In the genomic region with DNA sequence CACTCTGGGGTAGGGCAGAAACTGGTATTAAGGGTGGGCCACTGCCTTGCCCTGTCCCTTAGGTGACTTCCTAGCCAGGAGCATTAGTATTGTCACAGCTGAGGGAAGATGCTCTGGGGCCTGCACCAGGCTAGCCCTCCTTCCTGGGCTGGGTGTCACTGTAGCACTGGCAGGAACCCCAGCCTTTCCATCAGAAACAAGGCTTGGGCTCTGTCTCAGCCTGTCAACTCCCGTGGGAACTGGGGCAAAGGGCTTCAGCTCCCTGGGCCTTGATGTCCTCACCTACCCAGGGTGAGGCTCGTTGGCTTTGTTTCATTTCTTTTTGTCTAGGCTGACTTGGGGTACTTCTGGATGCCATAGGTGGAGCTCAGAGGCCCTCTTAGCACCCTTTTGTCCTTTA, we compare ENCODE assay signal across 12 cellular contexts. TPM values are rescaled to one million over a fixed set of nuclear protein-coding genes. Genes with fewer than 3 reads are reported as not detected.
DNase-seq lines count a peak whose midpoint lies in the region; ATAC-seq and TF ChIP-seq lines count a peak whose summit lies in the region.
"Had no signal": no experiment of that assay in that cellular context is flagged by ENCODE, and none has a peak within 500 bp of the region (broad histone marks: within the 10 kb centered on the region; RNA-seq: fewer than 3 reads in every experiment).

No MANE protein-coding gene starts in this region.

- TF ChIP-seq EP300 in gastroesophageal sphincter (IDR thresholded peaks at IDR 0.05): no peak

- H3K9me3 ChIP-seq in adrenal gland (replicated peaks in 1 of 3) (no peaks in the 10 kb centered on the region), gastroesophageal sphincter (no peaks in the 10 kb centered on the region), prostate gland (no peaks in the 10 kb centered on the region)
- H3K9me3 ChIP-seq: neutrophil had no signal

- H3K27ac Mint-ChIP-seq in CD14-positive monocyte: peak overlapping the region in 1 of 7 donors; percentile 76
- H3K27ac Mint-ChIP-seq: B cell had no signal

- no peak overlapping the region for H2AFZ ChIP-seq in ACC112 (ENCODE audit: low read length, unreplicated experiment)

- DNase-seq in adrenal gland (peak in 2 of 7 donors; percentile 40 to 44), prostate gland (ENCODE audit: low spot score) (no peak), CD14-positive monocyte (ENCODE audit: low spot score) (no peak), medulla oblongata (ENCODE audit: extremely low spot score) (no peak), KG1 (lab: John Stamatoyannopoulos, UW) (no peak)
- DNase-seq: activated CD8-positive, alpha-beta T cell treated with anti-CD3 and anti-CD28 coated beads, Interleukin-2, amount 10 ng/mL, durations not matched to agents 7 days and 5 days; NCI-H2171 treated with DMSO at 0.1 percent for 48 hours had no signal

- H3K27ac ChIP-seq in ACC112 (ENCODE audit: low read depth, low read length): peak overlapping the region; percentile 91
- H3K27ac ChIP-seq in adrenal gland: peak overlapping the region; percentile 74 to 96 (median 85)
- H3K27ac ChIP-seq in gastroesophageal sphincter: peak overlapping the region; percentile 89 to 99 (median 92)
- H3K27ac ChIP-seq in prostate gland: peak overlapping the region; percentile 80 to 84
- H3K27ac ChIP-seq: neutrophil had no signal

- TF ChIP-seq CTCF in adrenal gland (IDR thresholded peaks at IDR 0.05): no peak
- TF ChIP-seq CTCF in gastroesophageal sphincter (IDR thresholded peaks at IDR 0.05): no peak
- no peak for TF ChIP-seq CTCF in prostate gland (IDR thresholded peaks at IDR 0.05)
- TF ChIP-seq CTCF in CD14-positive monocyte (IDR thresholded peaks at IDR 0.05): no peak

- H3K27me3 ChIP-seq in ACC112 (ENCODE audit: insufficient read depth, low read length) (no peaks in the 10 kb centered on the region), adrenal gland (no peaks in the 10 kb centered on the region), gastroesophageal sphincter (no peaks in the 10 kb centered on the region), prostate gland (replicated peaks; ENCODE audit: insufficient read depth) (no peaks in the 10 kb centered on the region)
- H3K27me3 ChIP-seq: neutrophil had no signal

- H3K4me1 Mint-ChIP-seq in CD14-positive monocyte: no peaks in the 10 kb centered on the region
- H3K4me1 Mint-ChIP-seq: B cell had no signal

- 32 to 59% (median 47%) methylated on average over 2 of the region's 2 CpGs for WGBS in adrenal gland, 4 donors
- 60% methylated on average over 1 of the region's 2 CpGs; no CpG with 5 or more reads in 1 of the 2 donors for WGBS in gastroesophageal sphincter (ENCODE audit: low coverage in 1 of 2), 2 donors
- 58% methylated on average over 2 of the region's 2 CpGs for WGBS in prostate gland

- intact Hi-C loops in adrenal gland (cut with DNase I) (no loop called here), prostate gland (cut with DNase I) (no loop called here), CD14-positive monocyte (cut with micrococcal nuclease) (no loop called here)

- no peak for TF ChIP-seq POLR2A in adrenal gland (IDR thresholded peaks at IDR 0.05)
- TF ChIP-seq POLR2A in gastroesophageal sphincter (IDR thresholded peaks at IDR 0.05): no peak
- TF ChIP-seq POLR2A in prostate gland (IDR thresholded peaks at IDR 0.05): no peak

- no peaks in the 10 kb centered on the region for H3K9me3 Mint-ChIP-seq in CD14-positive monocyte

- H3K27me3 Mint-ChIP-seq in CD14-positive monocyte (ENCODE audit: low read depth in 3 of 3): peaks cover 0 to 2% (median 0%) of the 10 kb centered on the region in 3 donors
- H3K27me3 Mint-ChIP-seq: B cell had no signal

- peaks cover 83 to 91% of the 10 kb centered on the region in 2 donors for H3K36me3 Mint-ChIP-seq in CD14-positive monocyte

- H3K36me3 ChIP-seq in ACC112 (ENCODE audit: insufficient read depth, low read length): peaks cover 6% of the 10 kb centered on the region; the same call in 1 of the 2 replicates
- peaks cover 0 to 54% of the 10 kb centered on the region in 2 donors for H3K36me3 ChIP-seq in adrenal gland (replicated peaks in 1 of 2)
- peaks cover 0 to 65% of the 10 kb centered on the region in 2 donors for H3K36me3 ChIP-seq in gastroesophageal sphincter
- H3K36me3 ChIP-seq in prostate gland: peaks cover 22 to 33% of the 10 kb centered on the region in 2 donors

- H3K4me3 Mint-ChIP-seq in CD14-positive monocyte: no peak overlapping the region
- H3K4me3 Mint-ChIP-seq: activated CD8-positive, alpha-beta T cell treated with anti-CD3 and anti-CD28 coated beads, Interleukin-2, amount 10 ng/mL, durations not matched to agents 7 days and 5 days; B cell had no signal

- H3K4me1 ChIP-seq in ACC112 (ENCODE audit: control insufficient read depth, insufficient read depth, low read length, unreplicated experiment) (peaks cover 18% of the 10 kb centered on the region), adrenal gland (replicated peaks in 1 of 2) (peaks cover 13 to 20% of the 10 kb centered on the region in 2 donors), gastroesophageal sphincter (peaks cover 9 to 43% (median 22%) of the 10 kb centered on the region in 3 donors), prostate gland (replicated peaks) (peaks cover 10% of the 10 kb centered on the region)

- no peaks in the 10 kb centered on the region for H3K79me2 ChIP-seq in ACC112 (ENCODE audit: control insufficient read depth, insufficient read depth, low read length, unreplicated experiment)

- H3K4me3 ChIP-seq in ACC112 (ENCODE audit: low read depth, low read length) (no peak overlapping the region), adrenal gland (no peak overlapping the region), gastroesophageal sphincter (no peak overlapping the region), prostate gland (no peak overlapping the region)

- peak; percentile 39 for ATAC-seq in gastroesophageal sphincter
- ATAC-seq in GM21528 (IDR thresholded peaks at IDR 0.05; ENCODE audit: low FRiP score, unreplicated experiment): no peak
- ATAC-seq: activated CD8-positive, alpha-beta T cell treated with anti-CD3 and anti-CD28 coated beads, Interleukin-2, amount 10 ng/mL, durations not matched to agents 7 days and 5 days had no signal

RNA-seq across cellular contexts. Expression of gene PAF1, which starts 18.0 kb away (rescaled TPM):
- 10 to 100 TPM; 46.8 to 60.2 (median 51.9) TPM for total RNA-seq in adrenal gland
- 10 to 100 TPM; 50.9 to 86.9 (median 51.6) TPM for polyA plus RNA-seq in adrenal gland
- total RNA-seq in gastroesophageal sphincter: 10 to 100 TPM; 32.8 to 48.0 (median 44.0) TPM
- total RNA-seq in prostate gland: 10 to 100 TPM; 47.5 to 63.6 TPM
- 10 to 100 TPM; 22.7 to 25.2 TPM for polyA plus RNA-seq in CD14-positive monocyte

RNA-seq across cellular contexts. Expression of gene MED29, which starts 18.2 kb away (rescaled TPM):
- total RNA-seq in adrenal gland (100 to 1,000 TPM in 1 of 8 donors, 10 to 100 TPM in 7; 44.1 to 221 (median 65.3) TPM), gastroesophageal sphincter (10 to 100 TPM; 30.0 to 50.7 (median 36.4) TPM), prostate gland (10 to 100 TPM; 50.2 to 56.4 TPM)
- polyA plus RNA-seq in adrenal gland (10 to 100 TPM; 43.6 to 49.6 (median 49.2) TPM), CD14-positive monocyte (10 to 100 TPM; 37.0 to 38.2 TPM)

RNA-seq across cellular contexts. Expression of gene SAMD4B, which starts 30.7 kb away (rescaled TPM):
- total RNA-seq in adrenal gland (100 to 1,000 TPM in 3 of 8 donors, 10 to 100 TPM in 5; 64.7 to 111 (median 98.6) TPM), gastroesophageal sphincter (100 to 1,000 TPM in 1 of 4 donors, 10 to 100 TPM in 3; 68.2 to 121 (median 92.8) TPM), prostate gland (100 to 1,000 TPM; 133 to 227 TPM)
- polyA plus RNA-seq in adrenal gland (100 to 1,000 TPM in 2 of 3 donors, 10 to 100 TPM in 1; 50.0 to 280 (median 211) TPM), CD14-positive monocyte (1 to 10 TPM; 4.5 to 5.6 TPM)

RNA-seq across cellular contexts. Expression of gene ZFP36, which starts 33.7 kb away (rescaled TPM):
- 100 to 1,000 TPM in 3 of 8 donors, 10 to 100 TPM in 5; 46.8 to 187 (median 86.7) TPM for total RNA-seq in adrenal gland
- polyA plus RNA-seq in adrenal gland: 100 to 1,000 TPM in 2 of 3 donors, 10 to 100 TPM in 1; 64.8 to 193 (median 113) TPM
- 100 to 1,000 TPM in 3 of 4 donors, 10 to 100 TPM in 1; 78.6 to 276 (median 158) TPM for total RNA-seq in gastroesophageal sphincter
- 100 to 1,000 TPM in 1 of 2 donors, 10 to 100 TPM in 1; 96.5 to 170 TPM for total RNA-seq in prostate gland
- 100 to 1,000 TPM; 473 to 632 TPM for polyA plus RNA-seq in CD14-positive monocyte

RNA-seq across cellular contexts. Expression of gene GMFG, which starts 37.1 kb away (rescaled TPM):
- total RNA-seq in adrenal gland (10 to 100 TPM; 13.4 to 45.8 (median 37.1) TPM), gastroesophageal sphincter (10 to 100 TPM in 3 of 4 donors, 1 to 10 TPM in 1; 5.2 to 19.5 (median 14.8) TPM), prostate gland (10 to 100 TPM in 1 of 2 donors, 1 to 10 TPM in 1; 1.5 to 10.2 TPM)
- polyA plus RNA-seq in adrenal gland (10 to 100 TPM; 22.6 to 92.5 (median 76.2) TPM), CD14-positive monocyte (1,000 to 10,000 TPM; 1,536 to 1,874 TPM)
